ENCODE assay signal across 9 cellular contexts in genomic region chr1:6580119-6580587, GRCh38. TPM values are rescaled to one million over a fixed set of nuclear protein-coding genes. Genes with fewer than 3 reads are reported as not detected.
DNase-seq lines count a peak whose midpoint lies in the region; TF ChIP-seq lines count a peak whose summit lies in the region.
"Had no signal": no experiment of that assay in that cellular context is flagged by ENCODE, and none has a peak within 500 bp of the region (broad histone marks: within the 10 kb centered on the region; RNA-seq: fewer than 3 reads in every experiment).

No MANE protein-coding gene starts in this region.

- H3K27ac Mint-ChIP-seq in activated CD4-positive, alpha-beta T cell treated with anti-CD3 and anti-CD28 coated beads, Interleukin-2, amount 10 ng/mL, durations not matched to agents 24 days and 14 days, result peak overlapping the region; percentile 93

- peak overlapping the region; percentile 84 for H3K9ac ChIP-seq in SK-N-MC (ENCODE audit: insufficient read length)

- H3K27me3 ChIP-seq in esophagus muscularis mucosa, result no peaks in the 10 kb centered on the region
- H3K27me3 ChIP-seq in neutrophil, result no peaks in the 10 kb centered on the region

- H3K9me3 ChIP-seq in SK-N-MC (ENCODE audit: low read depth, low read length), result no peaks in the 10 kb centered on the region
- H3K9me3 ChIP-seq in esophagus muscularis mucosa, result no peaks in the 10 kb centered on the region
- H3K9me3 ChIP-seq in neutrophil, result no peaks in the 10 kb centered on the region

- no peak for DNase-seq in activated CD4-positive, alpha-beta T cell treated with anti-CD3 and anti-CD28 coated beads, Interleukin-2, amount 10 ng/mL, durations not matched to agents 24 days and 14 days
- no peak for DNase-seq in activated CD4-positive, alpha-beta T cell treated with anti-CD3 and anti-CD28 coated beads, Interleukin-2, amount 50 U/mL, for 4 hours
- DNase-seq in SK-N-MC (ENCODE audit: low read depth, low spot score) (no peak), esophagus muscularis mucosa (ENCODE audit: extremely low spot score) (no peak), GM20000 (ENCODE audit: low spot score) (no peak), nucleus accumbens (lab: John Stamatoyannopoulos, UW) (no peak), NCI-H1105 treated with DMSO at 0.1 percent for 48 hours (lab: John Stamatoyannopoulos, UW) (no peak)

- H3K4me1 Mint-ChIP-seq in activated CD4-positive, alpha-beta T cell treated with anti-CD3 and anti-CD28 coated beads, Interleukin-2, amount 10 ng/mL, durations not matched to agents 24 days and 14 days, result peaks cover 29% of the 10 kb centered on the region

- under 1% methylated on average over 19 of the region's 30 CpGs for WGBS in esophagus muscularis mucosa

- TF ChIP-seq CTCF in esophagus muscularis mucosa (IDR thresholded peaks at IDR 0.05), result no peak
- peak; percentile 9 for TF ChIP-seq CTCF in neutrophil (IDR thresholded peaks at IDR 0.05)
- TF ChIP-seq CTCF in GM20000 (IDR thresholded peaks at IDR 0.05; ENCODE audit: extremely low read depth, missing control alignments), result no peak

- peaks cover 32 to 45% (median 41%) of the 10 kb centered on the region in 4 donors for H3K4me1 ChIP-seq in esophagus muscularis mucosa
- H3K4me1 ChIP-seq in neutrophil (ENCODE audit: control insufficient read depth in 1 of 2, insufficient read depth in 1 of 2, low read depth in 1 of 2, low read length in 1 of 2), result peaks cover 38 to 42% of the 10 kb centered on the region in 2 experiments

- H3K36me3 Mint-ChIP-seq in activated CD4-positive, alpha-beta T cell treated with anti-CD3 and anti-CD28 coated beads, Interleukin-2, amount 10 ng/mL, durations not matched to agents 24 days and 14 days (ENCODE audit: low read depth), result peaks cover 8% of the 10 kb centered on the region

- H3K4me3 ChIP-seq in SK-N-MC, result peak overlapping the region; percentile 90
- H3K4me3 ChIP-seq in esophagus muscularis mucosa, result peak overlapping the region; percentile 85 to 98 (median 96)
- H3K4me3 ChIP-seq in neutrophil (ENCODE audit: low read depth in 1 of 2, low read length in 1 of 2), result peak overlapping the region; percentile 83 to 88

- no peaks in the 10 kb centered on the region for H3K9me3 Mint-ChIP-seq in activated CD4-positive, alpha-beta T cell treated with anti-CD3 and anti-CD28 coated beads, Interleukin-2, amount 10 ng/mL, durations not matched to agents 24 days and 14 days

- H3K27ac ChIP-seq in SK-N-MC (no peak overlapping the region), esophagus muscularis mucosa (replicated peaks in 1 of 4) (peak overlapping the region; percentile 95 to 98 (median 97)), neutrophil (peak overlapping the region; percentile 93)

- H3K4me3 Mint-ChIP-seq in activated CD4-positive, alpha-beta T cell treated with anti-CD3 and anti-CD28 coated beads, Interleukin-2, amount 10 ng/mL, durations not matched to agents 24 days and 14 days, result peak overlapping the region; percentile 96

- TF ChIP-seq EP300 in esophagus muscularis mucosa (IDR thresholded peaks at IDR 0.05), result no peak

- no peaks in the 10 kb centered on the region for H3K27me3 Mint-ChIP-seq in activated CD4-positive, alpha-beta T cell treated with anti-CD3 and anti-CD28 coated beads, Interleukin-2, amount 10 ng/mL, durations not matched to agents 24 days and 14 days

- intact Hi-C loops in activated CD4-positive, alpha-beta T cell treated with anti-CD3 and anti-CD28 coated beads, Interleukin-2, amount 10 ng/mL, durations not matched to agents 24 days and 14 days (cut with micrococcal nuclease), result loop anchor here (1.0 kb wide), 1 partner anchor 21 kb away; no protein-coding TSS in a partner anchor
- intact Hi-C loops in esophagus muscularis mucosa (cut with DNase I), result no loop called here

- H3K36me3 ChIP-seq in SK-N-MC (ENCODE audit: insufficient read depth, low read length), result no peaks in the 10 kb centered on the region
- H3K36me3 ChIP-seq in esophagus muscularis mucosa, result peaks cover 0 to 6% (median 0%) of the 10 kb centered on the region in 4 donors
- peaks cover 12% of the 10 kb centered on the region for H3K36me3 ChIP-seq in neutrophil

- no peak for TF ChIP-seq POLR2A in esophagus muscularis mucosa (IDR thresholded peaks at IDR 0.05; ENCODE audit: low read depth)

RNA-seq across cellular contexts. Expression of gene ZBTB48, which starts 0.4 kb away (rescaled TPM):
- total RNA-seq in activated CD4-positive, alpha-beta T cell treated with anti-CD3 and anti-CD28 coated beads, Interleukin-2, amount 10 ng/mL, durations not matched to agents 24 days and 14 days, result 32.9 and 37.8 TPM in 2 replicates
- 10 to 100 TPM; 15.0 to 24.9 (median 16.4) TPM for total RNA-seq in esophagus muscularis mucosa

RNA-seq across cellular contexts. Expression of gene KLHL21, which starts 22.5 kb away (rescaled TPM):
- 26.1 and 26.8 TPM in 2 replicates for total RNA-seq in activated CD4-positive, alpha-beta T cell treated with anti-CD3 and anti-CD28 coated beads, Interleukin-2, amount 10 ng/mL, durations not matched to agents 24 days and 14 days
- total RNA-seq in esophagus muscularis mucosa, result 100 to 1,000 TPM in 3 of 4 donors, 10 to 100 TPM in 1; 98.4 to 184 (median 130) TPM

RNA-seq across cellular contexts. Expression of gene TAS1R1, which starts 25.0 kb away (rescaled TPM):
- total RNA-seq in activated CD4-positive, alpha-beta T cell treated with anti-CD3 and anti-CD28 coated beads, Interleukin-2, amount 10 ng/mL, durations not matched to agents 24 days and 14 days, result not detected in 2 replicates
- not detected for total RNA-seq in esophagus muscularis mucosa
- total RNA-seq: Daoy had no signal

RNA-seq across cellular contexts. Expression of gene NOL9, which starts 25.8 kb away (rescaled TPM):
- total RNA-seq in activated CD4-positive, alpha-beta T cell treated with anti-CD3 and anti-CD28 coated beads, Interleukin-2, amount 10 ng/mL, durations not matched to agents 24 days and 14 days, result 54.7 and 59.2 TPM in 2 replicates
- 10 to 100 TPM; 16.6 to 25.0 (median 21.1) TPM for total RNA-seq in esophagus muscularis mucosa

RNA-seq across cellular contexts. Expression of gene PHF13, which starts 33.4 kb away (rescaled TPM):
- total RNA-seq in activated CD4-positive, alpha-beta T cell treated with anti-CD3 and anti-CD28 coated beads, Interleukin-2, amount 10 ng/mL, durations not matched to agents 24 days and 14 days, result 19.1 and 20.1 TPM in 2 replicates
- 10 to 100 TPM; 16.6 to 32.1 (median 27.9) TPM for total RNA-seq in esophagus muscularis mucosa
